In the genomic region with DNA sequence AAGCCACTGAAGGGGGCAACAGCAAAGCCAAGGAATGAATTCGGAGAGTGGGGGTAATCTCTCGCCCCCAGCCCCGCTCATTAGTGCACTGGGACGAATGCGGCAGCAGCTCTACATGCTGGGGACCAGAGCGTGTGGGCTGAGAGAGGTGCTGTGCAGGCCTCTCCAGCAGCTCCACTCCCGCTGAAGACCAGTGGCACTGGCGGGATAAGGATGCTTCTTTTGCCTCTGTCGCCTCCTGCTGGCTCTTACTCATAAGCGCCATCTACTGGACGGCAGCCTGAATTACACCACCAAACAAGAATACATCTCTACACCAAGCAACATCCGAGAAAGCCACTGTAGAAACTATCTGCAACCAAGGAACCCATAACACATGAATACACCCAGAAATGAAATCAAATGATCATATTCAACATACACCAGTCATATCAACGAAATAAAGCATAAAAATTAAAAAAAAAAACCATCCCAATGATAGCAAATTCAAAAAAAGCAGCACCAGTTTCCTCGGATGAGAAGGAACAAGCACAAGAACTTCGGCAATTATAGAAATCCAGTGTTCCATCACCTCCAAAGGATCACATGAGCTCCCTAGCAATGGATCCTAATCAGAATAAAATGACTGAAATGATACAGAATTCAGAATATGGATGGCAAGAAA, we compare ENCODE assay signal across 9 cellular contexts.
DNase-seq lines count a peak whose midpoint lies in the region; ATAC-seq and TF ChIP-seq lines count a peak whose summit lies in the region.
"Had no signal": no experiment of that assay in that cellular context is flagged by ENCODE, and none has a peak within 500 bp of the region (broad histone marks: within the 10 kb centered on the region; RNA-seq: fewer than 3 reads in every experiment).

No MANE protein-coding gene starts in this region.

- H3K4me1 Mint-ChIP-seq in CD14-positive monocyte: peaks cover 7% of the 10 kb centered on the region
- H3K4me1 Mint-ChIP-seq in activated CD8-positive, alpha-beta T cell treated with anti-CD3 and anti-CD28 coated beads for 36 hours (ENCODE audit: low read depth): peaks cover 24% of the 10 kb centered on the region

- H3K27ac ChIP-seq in esophagus muscularis mucosa (replicated peaks in 1 of 4) (no peak overlapping the region), parathyroid adenoma (peak overlapping the region; percentile 33)
- H3K27ac ChIP-seq: skin epidermis had no signal

- no peak overlapping the region for H3K9ac ChIP-seq in parathyroid adenoma

- CTCF ChIA-PET in activated CD8-positive, alpha-beta T cell treated with anti-CD3 and anti-CD28 coated beads for 36 hours (lab: Charles Lee): interaction anchor here (0.7 to 3.0 kb wide), 7 partner anchors 9 to 552 kb away, joined by 3 to 20 read pairs (median 7); no protein-coding TSS in a partner anchor

- intact Hi-C loops in CD14-positive monocyte (cut with micrococcal nuclease): no loop called here
- intact Hi-C loops in activated CD8-positive, alpha-beta T cell treated with anti-CD3 and anti-CD28 coated beads for 36 hours (cut with micrococcal nuclease): no loop called here
- intact Hi-C loops in esophagus muscularis mucosa (cut with DNase I): no loop called here
- intact Hi-C loops in posterior vena cava (cut with DNase I): loop anchor here in 1 of 2 donors (2.0 kb wide), 1 partner anchor 18 kb away; no protein-coding TSS in a partner anchor

- peaks cover 8% of the 10 kb centered on the region for H3K79me2 ChIP-seq in parathyroid adenoma

- H3K4me2 ChIP-seq in parathyroid adenoma (ENCODE audit: low read length): no peak overlapping the region

- H3K4me3 ChIP-seq in esophagus muscularis mucosa (no peak overlapping the region), parathyroid adenoma (ENCODE audit: low read depth, low read length) (no peak overlapping the region)
- H3K4me3 ChIP-seq: skin epidermis had no signal

- POLR2A ChIA-PET in activated CD8-positive, alpha-beta T cell treated with anti-CD3 and anti-CD28 coated beads for 36 hours (lab: Charles Lee): interaction anchor here (0.6 kb wide), 3 partner anchors 12 to 133 kb away, joined by 3 read pairs; no protein-coding TSS in a partner anchor

- H3K4me3 Mint-ChIP-seq in CD14-positive monocyte: no peak overlapping the region
- H3K4me3 Mint-ChIP-seq in activated CD8-positive, alpha-beta T cell treated with anti-CD3 and anti-CD28 coated beads for 36 hours: no peak overlapping the region

- TF ChIP-seq POLR2A in esophagus muscularis mucosa (IDR thresholded peaks at IDR 0.05; ENCODE audit: low read depth): no peak

- no peaks in the 10 kb centered on the region for H3K36me3 ChIP-seq in esophagus muscularis mucosa
- no peaks in the 10 kb centered on the region for H3K36me3 ChIP-seq in parathyroid adenoma (ENCODE audit: control insufficient read depth, insufficient read depth, low read length)

- H3K4me1 ChIP-seq in esophagus muscularis mucosa (peaks cover 0 to 10% (median 8%) of the 10 kb centered on the region in 4 donors), parathyroid adenoma (peaks cover 9% of the 10 kb centered on the region)

- H2AFZ ChIP-seq in parathyroid adenoma: no peak overlapping the region

- no peaks in the 10 kb centered on the region for H3K9me3 ChIP-seq in esophagus muscularis mucosa
- no peaks in the 10 kb centered on the region for H3K9me3 ChIP-seq in parathyroid adenoma (ENCODE audit: control insufficient read depth, low read length)

- no peaks in the 10 kb centered on the region for H3K27me3 Mint-ChIP-seq in CD14-positive monocyte (ENCODE audit: low read depth in 3 of 3)
- no peaks in the 10 kb centered on the region for H3K27me3 Mint-ChIP-seq in activated CD8-positive, alpha-beta T cell treated with anti-CD3 and anti-CD28 coated beads for 36 hours

- peaks cover 2 to 5% of the 10 kb centered on the region in 2 donors for H3K36me3 Mint-ChIP-seq in CD14-positive monocyte
- peaks cover 2% of the 10 kb centered on the region for H3K36me3 Mint-ChIP-seq in activated CD8-positive, alpha-beta T cell treated with anti-CD3 and anti-CD28 coated beads for 36 hours (ENCODE audit: low read depth)

- WGBS in esophagus muscularis mucosa: 78% methylated on average over 15 of the region's 15 CpGs

- H3K27ac Mint-ChIP-seq in CD14-positive monocyte: peak overlapping the region in 1 of 7 donors; percentile 13
- H3K27ac Mint-ChIP-seq in activated CD8-positive, alpha-beta T cell treated with anti-CD3 and anti-CD28 coated beads for 36 hours: no peak overlapping the region

- H3K27me3 ChIP-seq in esophagus muscularis mucosa: no peaks in the 10 kb centered on the region
- H3K27me3 ChIP-seq in parathyroid adenoma (ENCODE audit: control insufficient read depth, insufficient read depth, low read length): no peaks in the 10 kb centered on the region

- TF ChIP-seq CTCF in CD14-positive monocyte (IDR thresholded peaks at IDR 0.05) (peak; percentile 87), esophagus muscularis mucosa (IDR thresholded peaks at IDR 0.05) (peak in 2 of 3 experiments; percentile 32 to 55), parathyroid adenoma (IDR thresholded peaks at IDR 0.05) (peak; percentile 86)
- TF ChIP-seq CTCF in activated CD8-positive, alpha-beta T cell treated with anti-CD3 and anti-CD28 coated beads for 36 hours (IDR thresholded peaks at IDR 0.05): peak; percentile 91

- peak; percentile 43 for ATAC-seq in GM21515 (IDR thresholded peaks at IDR 0.05; ENCODE audit: unreplicated experiment)
- peak; percentile 81 for ATAC-seq in activated CD8-positive, alpha-beta T cell treated with anti-CD3 and anti-CD28 coated beads for 36 hours

- TF ChIP-seq EP300 in esophagus muscularis mucosa (IDR thresholded peaks at IDR 0.05): no peak

- DNase-seq in CD14-positive monocyte (ENCODE audit: low spot score): peak; percentile 46
- DNase-seq in NCI-H1048 (lab: John Stamatoyannopoulos, UW): peak; percentile 37
- peak; percentile 68 for DNase-seq in activated CD8-positive, alpha-beta T cell treated with anti-CD3 and anti-CD28 coated beads for 36 hours
- DNase-seq in esophagus muscularis mucosa (ENCODE audit: extremely low spot score): no peak
- DNase-seq in posterior vena cava (ENCODE audit: low spot score): no peak
- DNase-seq in medulla oblongata (ENCODE audit: extremely low spot score): no peak

- H3K9me3 Mint-ChIP-seq in CD14-positive monocyte: peaks cover 0 to 7% (median 3%) of the 10 kb centered on the region in 7 donors
- peaks cover 2% of the 10 kb centered on the region for H3K9me3 Mint-ChIP-seq in activated CD8-positive, alpha-beta T cell treated with anti-CD3 and anti-CD28 coated beads for 36 hours

Comparison
In these comparisons a context has a peak if more than half of its experiments do, and no peak if none do; other contexts are left out.
1. DNase-seq: peak in CD14-positive monocyte (single experiment), NCI-H1048 (single experiment) and activated CD8-positive, alpha-beta T cell treated with anti-CD3 and anti-CD28 coated beads for 36 hours (single experiment); none in esophagus muscularis mucosa (single experiment), posterior vena cava (single experiment) and medulla oblongata (single experiment).
2. Peak in every context shown above with its lines, with median percentiles within 50 percentile points of each other: CTCF ChIP-seq.